In genomic region chr20:58868795-58869194, GRCh38 we compare ENCODE assay signal across 10 cellular contexts. TPM values are rescaled to one million over a fixed set of nuclear protein-coding genes. Genes with fewer than 3 reads are reported as not detected.
DNase-seq lines count a peak whose midpoint lies in the region.
"Had no signal": no experiment of that assay in that cellular context is flagged by ENCODE, and none has a peak within 500 bp of the region (broad histone marks: within the 10 kb centered on the region; RNA-seq: fewer than 3 reads in every experiment).

No MANE protein-coding gene starts in this region.

- H3K27ac Mint-ChIP-seq in activated T-helper 2 cell treated with anti-CD3 and anti-CD28 coated beads, Interferon-gamma antibody, Interleukin-2, Interleukin-4, amounts not matched to agents 10 μg/mL and 5 μg/mL and 100 μg/mL, durations not matched to agents 14 hours and 24 hours and 36 hours, result no peak overlapping the region

- H3K27me3 Mint-ChIP-seq in activated T-helper 2 cell treated with anti-CD3 and anti-CD28 coated beads, Interferon-gamma antibody, Interleukin-2, Interleukin-4, amounts not matched to agents 10 μg/mL and 5 μg/mL and 100 μg/mL, durations not matched to agents 14 hours and 24 hours and 36 hours (ENCODE audit: low read depth), result peaks cover 22% of the 10 kb centered on the region

- no peaks in the 10 kb centered on the region for H3K9me3 Mint-ChIP-seq in activated T-helper 2 cell treated with anti-CD3 and anti-CD28 coated beads, Interferon-gamma antibody, Interleukin-2, Interleukin-4, amounts not matched to agents 10 μg/mL and 5 μg/mL and 100 μg/mL, durations not matched to agents 14 hours and 24 hours and 36 hours

- peaks cover 7% of the 10 kb centered on the region for H3K4me1 Mint-ChIP-seq in activated T-helper 2 cell treated with anti-CD3 and anti-CD28 coated beads, Interferon-gamma antibody, Interleukin-2, Interleukin-4, amounts not matched to agents 10 μg/mL and 5 μg/mL and 100 μg/mL, durations not matched to agents 14 hours and 24 hours and 36 hours (ENCODE audit: low read depth)

- intact Hi-C loops in posterior cingulate gyrus (cut with DNase I), result loop anchor here (1.0 to 5.0 kb wide), 2 partner anchors 339 to 535 kb away; no protein-coding TSS in a partner anchor
- intact Hi-C loops in activated T-helper 2 cell treated with anti-CD3 and anti-CD28 coated beads, Interferon-gamma antibody, Interleukin-2, Interleukin-4, amounts not matched to agents 10 μg/mL and 5 μg/mL and 100 μg/mL, durations not matched to agents 14 hours and 24 hours and 36 hours (cut with micrococcal nuclease), result no loop called here

- H3K4me3 Mint-ChIP-seq in activated T-helper 2 cell treated with anti-CD3 and anti-CD28 coated beads, Interferon-gamma antibody, Interleukin-2, Interleukin-4, amounts not matched to agents 10 μg/mL and 5 μg/mL and 100 μg/mL, durations not matched to agents 14 hours and 24 hours and 36 hours (ENCODE audit: low read depth), result no peak overlapping the region

- DNase-seq in DMS 273 (lab: John Stamatoyannopoulos, UW; ENCODE audit: unreplicated experiment) (peak; percentile 71), DMS 273 treated with DMSO at 0.1 percent for 48 hours (lab: John Stamatoyannopoulos, UW) (no peak), NCI-H446 treated with DMSO at 0.1 percent for 48 hours (lab: John Stamatoyannopoulos, UW) (peak; percentile 26), dermis blood vessel endothelial cell (peak; percentile 37), posterior cingulate gyrus (peak in 8 of 10 donors; percentile 23 to 91 (median 50)), kidney glomerular epithelial cell (lab: John Stamatoyannopoulos, UW) (no peak)
- no peak for DNase-seq in stimulated activated CD4-positive, alpha-beta T cell treated with anti-CD3 and anti-CD28 coated beads, Interleukin-1b, Interleukin-23, amount 100 ng/mL, for 48 hours
- no peak for DNase-seq in activated T-helper 2 cell treated with anti-CD3 and anti-CD28 coated beads, Interferon-gamma antibody, Interleukin-2, Interleukin-4, amounts not matched to agents 10 μg/mL and 5 μg/mL and 100 μg/mL, durations not matched to agents 14 hours and 24 hours and 36 hours (ENCODE audit: low spot score)
- DNase-seq: Right ventricle myocardium superior, stomach had no signal

- no peaks in the 10 kb centered on the region for H3K36me3 Mint-ChIP-seq in activated T-helper 2 cell treated with anti-CD3 and anti-CD28 coated beads, Interferon-gamma antibody, Interleukin-2, Interleukin-4, amounts not matched to agents 10 μg/mL and 5 μg/mL and 100 μg/mL, durations not matched to agents 14 hours and 24 hours and 36 hours (ENCODE audit: low read depth)

RNA-seq across cellular contexts. Expression of gene GNAS, which starts 16.3 kb away (rescaled TPM):
- 365 and 726 TPM in 2 replicates for total RNA-seq in dermis blood vessel endothelial cell
- 598 and 599 TPM in 2 replicates for total RNA-seq in activated T-helper 2 cell treated with anti-CD3 and anti-CD28 coated beads, Interferon-gamma antibody, Interleukin-2, Interleukin-4, amounts not matched to agents 10 μg/mL and 5 μg/mL and 100 μg/mL, durations not matched to agents 14 hours and 24 hours and 36 hours

RNA-seq across cellular contexts. Expression of gene GNAS-AS1, which starts 18.1 kb away (rescaled TPM):
- not detected in 2 replicates for total RNA-seq in dermis blood vessel endothelial cell
- total RNA-seq in activated T-helper 2 cell treated with anti-CD3 and anti-CD28 coated beads, Interferon-gamma antibody, Interleukin-2, Interleukin-4, amounts not matched to agents 10 μg/mL and 5 μg/mL and 100 μg/mL, durations not matched to agents 14 hours and 24 hours and 36 hours, result 1.7 and 1.9 TPM in 2 replicates

Comparison
In these comparisons a context has a peak if more than half of its experiments do, and no peak if none do; other contexts are left out.
1. DNase-seq: peak in DMS 273 (single experiment), NCI-H446 treated with DMSO at 0.1 percent for 48 hours (single experiment), dermis blood vessel endothelial cell (single experiment) and posterior cingulate gyrus (8 of 10); none in DMS 273 treated with DMSO at 0.1 percent for 48 hours (single experiment), stimulated activated CD4-positive, alpha-beta T cell treated with anti-CD3 and anti-CD28 coated beads, Interleukin-1b, Interleukin-23, amount 100 ng/mL, for 48 hours (single experiment), activated T-helper 2 cell treated with anti-CD3 and anti-CD28 coated beads, Interferon-gamma antibody, Interleukin-2, Interleukin-4, amounts not matched to agents 10 μg/mL and 5 μg/mL and 100 μg/mL, durations not matched to agents 14 hours and 24 hours and 36 hours (single experiment) and kidney glomerular epithelial cell (single experiment).